17 cellular contexts compared by ENCODE assay signal in the genomic region with DNA sequence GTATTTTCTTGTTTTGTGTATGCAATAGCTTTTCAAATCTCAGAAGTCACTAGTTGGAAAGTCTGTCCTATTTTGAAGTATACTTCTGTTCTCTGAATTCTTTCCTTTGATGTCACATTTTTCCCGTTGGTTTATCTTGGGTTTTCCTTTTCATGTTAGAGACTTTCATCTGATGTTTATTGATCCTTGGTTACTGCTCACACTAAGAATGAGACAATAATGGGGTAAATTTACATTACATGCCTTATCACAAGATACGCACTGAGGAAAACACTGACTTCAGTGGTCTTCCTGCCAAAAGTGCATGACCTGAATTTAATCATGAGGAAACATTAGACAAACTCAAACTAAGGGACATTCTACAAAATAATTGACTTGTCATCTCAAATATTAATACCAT.
DNase-seq lines count a peak whose midpoint lies in the region; FAIRE-seq and TF ChIP-seq lines count a peak whose summit lies in the region.
"Had no signal": no experiment of that assay in that cellular context is flagged by ENCODE, and none has a peak within 500 bp of the region (broad histone marks: within the 10 kb centered on the region; RNA-seq: fewer than 3 reads in every experiment).

No MANE protein-coding gene starts in this region.

- TF ChIP-seq POLR2A in endothelial cell of umbilical vein (IDR thresholded peaks at IDR 0.05; ENCODE audit: low read depth, low read length), result no peak

- POLR2A ChIA-PET in endothelial cell of umbilical vein (lab: Charles Lee), result no interaction called here

- BruUV-seq in endothelial cell of umbilical vein (replicated peaks; lab: Mats Ljungman, UMichigan), result no TSS peak

- no peaks in the 10 kb centered on the region for H3K4me1 ChIP-seq in endothelial cell of umbilical vein (ENCODE audit: control insufficient read depth, extremely low read depth, insufficient read depth, low read length)

- H3K4me2 ChIP-seq in endothelial cell of umbilical vein (ENCODE audit: insufficient read depth, low read length), result no peak overlapping the region

- CTCF ChIA-PET in endothelial cell of umbilical vein (lab: Charles Lee), result no interaction called here

- no peaks in the 10 kb centered on the region for H3K79me2 ChIP-seq in endothelial cell of umbilical vein (ENCODE audit: control insufficient read depth, insufficient read depth, low read length)

- H2AFZ ChIP-seq in endothelial cell of umbilical vein (ENCODE audit: low read depth, low read length), result no peak overlapping the region

- H3K9ac ChIP-seq in endothelial cell of umbilical vein (replicated peaks; ENCODE audit: extremely low read depth, insufficient read depth, low read length), result no peak overlapping the region

- no peak for DNase-seq in D721Med (ENCODE audit: insufficient read length, low spot score)
- peak; percentile 19 for DNase-seq in endothelial cell of umbilical vein (ENCODE audit: low read depth, low spot score)
- no peak for DNase-seq in iPS-NIHi11 (ENCODE audit: low spot score)
- DNase-seq in NCI-H345 treated with DMSO at 0.1 percent for 48 hours (lab: John Stamatoyannopoulos, UW; ENCODE audit: unreplicated experiment), result no peak
- no peak for DNase-seq in NCI-H226
- DNase-seq: C1 segment of cervical spinal cord; CD4-positive, alpha-beta memory T cell; COR-L47; DMS 273 treated with DMSO at 0.1 percent for 48 hours; DMS79; EL; GDM1; H9 had no signal

- intact Hi-C loops in endothelial cell of umbilical vein (cut with micrococcal nuclease), result no loop called here

- dilution Hi-C loops in endothelial cell of umbilical vein (cut with MboI; ENCODE audit: extremely low pct_ligation_motif_present, low sequenced_read_pairs), result no loop called here

- H3K9me3 ChIP-seq in endothelial cell of umbilical vein (replicated peaks; ENCODE audit: control insufficient read depth, insufficient read depth, low read length), result no peaks in the 10 kb centered on the region

- no peaks in the 10 kb centered on the region for H3K36me3 ChIP-seq in endothelial cell of umbilical vein (ENCODE audit: control insufficient read depth in 2 of 2, extremely low read depth in 1 of 2, insufficient read depth in 2 of 2, low read length in 2 of 2)

- H3K27ac ChIP-seq in VCaP (peak overlapping the region; percentile 12), endothelial cell of umbilical vein (ENCODE audit: insufficient read depth, low read depth, low read length) (no peak overlapping the region)

- H3K9me1 ChIP-seq in endothelial cell of umbilical vein (replicated peaks; ENCODE audit: control insufficient read depth, extremely low read depth, insufficient read depth, low read length), result no peaks in the 10 kb centered on the region

- H3K27me3 ChIP-seq in endothelial cell of umbilical vein (ENCODE audit: control insufficient read depth in 2 of 2, insufficient read depth in 2 of 2, low read length in 2 of 2), result peaks cover 0 to 2% of the 10 kb centered on the region in 2 experiments

- TF ChIP-seq CTCF in D721Med (IDR thresholded peaks at IDR 0.05; ENCODE audit: insufficient read depth, missing control alignments) (no peak), VCaP (conservative IDR thresholded peaks at IDR 0.05) (no peak), endothelial cell of umbilical vein (IDR thresholded peaks at IDR 0.05; ENCODE audit: extremely low read depth in 1 of 2, insufficient read depth in 1 of 2, low read depth in 1 of 2, low read length in 2 of 2) (no peak)

- FAIRE-seq in D721Med (lab: Jason Lieb, UNC) (peak; percentile 48), endothelial cell of umbilical vein (lab: Jason Lieb, UNC) (no peak)
- FAIRE-seq: GM18507, H1 had no signal

- no peaks in the 10 kb centered on the region for H4K20me1 ChIP-seq in endothelial cell of umbilical vein (replicated peaks; ENCODE audit: control insufficient read depth, extremely low read depth, insufficient read depth, low read length)

- no peak overlapping the region for H3K4me3 ChIP-seq in endothelial cell of umbilical vein (replicated peaks in 1 of 3; ENCODE audit: insufficient read depth in 1 of 3, low read depth in 1 of 3, low read length in 3 of 3)
- H3K4me3 ChIP-seq: GM12878 had no signal

TF ChIP-seq in endothelial cell of umbilical vein, 7 proteins besides CTCF, POLR2A, EP300 and RAD21:
- TF ChIP-seq POLR2AphosphoS5 (IDR thresholded peaks at IDR 0.05; ENCODE audit: insufficient read depth, low read depth, low read length) (no peak), EZH2 (IDR thresholded peaks at IDR 0.05; ENCODE audit: borderline replicate concordance, low read depth, low read length, severe bottlenecking) (no peak)
- TF ChIP-seq, protein P1, sequence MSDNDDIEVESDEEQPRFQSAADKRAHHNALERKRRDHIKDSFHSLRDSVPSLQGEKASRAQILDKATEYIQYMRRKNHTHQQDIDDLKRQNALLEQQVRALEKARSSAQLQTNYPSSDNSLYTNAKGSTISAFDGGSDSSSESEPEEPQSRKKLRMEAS (IDR thresholded peaks at IDR 0.05; ENCODE audit: insufficient read depth, insufficient read length), result no peak
